Comparison of ENCODE assay signal across 11 cellular contexts in genomic region chr20:50638015-50638847, GRCh38. TPM values are rescaled to one million over a fixed set of nuclear protein-coding genes. Genes with fewer than 3 reads are reported as not detected.
DNase-seq lines count a peak whose midpoint lies in the region; ATAC-seq and TF ChIP-seq lines count a peak whose summit lies in the region.
"Not testable (repeated sequence)": the region's sequence is repeated elsewhere in the genome, so short reads cannot be mapped to it uniquely, and the experiment has no call there.
"Had no signal": no experiment of that assay in that cellular context is flagged by ENCODE, and none has a peak within 500 bp of the region (broad histone marks: within the 10 kb centered on the region; RNA-seq: fewer than 3 reads in every experiment).

No MANE protein-coding gene starts in this region.

- peak overlapping the region; percentile 84 for H3K18ac ChIP-seq in IMR-90 (ENCODE audit: low read depth, low read length)

- H2AK9ac ChIP-seq in IMR-90 (replicated peaks; ENCODE audit: low read depth, low read length, poor library complexity), result not testable (repeated sequence)

- peak overlapping the region; percentile 94 for H3K14ac ChIP-seq in IMR-90 (replicated peaks; ENCODE audit: low read depth, low read length)

- ATAC-seq in IMR-90 (ENCODE audit: low read depth), result peak; percentile 44

- H2BK5ac ChIP-seq in IMR-90 (ENCODE audit: low read depth, low read length, poor library complexity, severe bottlenecking), result peak overlapping the region; percentile 65

- peaks cover 0 to 42% of the 10 kb centered on the region in 2 experiments; a peak in 3 of 4 replicates for H3K79me1 ChIP-seq in IMR-90 (ENCODE audit: low read depth in 1 of 2, low read length in 2 of 2)

- TF ChIP-seq POLR2A in IMR-90 (IDR thresholded peaks at IDR 0.05; ENCODE audit: low read depth, low read length), result not testable (repeated sequence)

- peak overlapping the region; percentile 76 for H4K5ac ChIP-seq in IMR-90 (ENCODE audit: low read depth, low read length)

- H3K23ac ChIP-seq in IMR-90 (ENCODE audit: low read depth, low read length), result peak overlapping the region; percentile 10

- H3K36me3 ChIP-seq in IMR-90 (ENCODE audit: control insufficient read depth, insufficient read depth, low read length), result not testable (repeated sequence)

- H4K8ac ChIP-seq in IMR-90 (ENCODE audit: low read depth in 2 of 2, low read length in 2 of 2), result peak overlapping the region; percentile 29 to 86; a peak in 2 of 4 replicates

- not testable (repeated sequence) for H3K27me3 ChIP-seq in IMR-90 (ENCODE audit: control insufficient read depth, insufficient read depth, low read length)

- H3K4ac ChIP-seq in IMR-90 (ENCODE audit: low read depth, low read length), result peak overlapping the region; percentile 93

- H3K4me3 ChIP-seq in IMR-90 (ENCODE audit: insufficient read depth, low read depth, low read length); cardiac fibroblast (replicated peaks in 1 of 2; ENCODE audit: low read depth in 2 of 2, low read length in 2 of 2); foreskin fibroblast (ENCODE audit: low read depth in 1 of 2, low read length in 2 of 2): not testable (repeated sequence)

- in situ Hi-C loops in ACHN (cut with HindIII; ENCODE audit: low pct_ligation_motif_present, low pct_unique_long_range_greater_than_20kb, low sequenced_read_pairs); GM13976 (cut with MboI; ENCODE audit: low sequenced_read_pairs, unreplicated experiment); IMR-90 (cut with MboI; ENCODE audit: low sequenced_read_pairs): not testable (repeated sequence)

- not testable (repeated sequence) for H2AFZ ChIP-seq in IMR-90 (replicated peaks; ENCODE audit: low read length, poor library complexity)

- peaks cover 18% of the 10 kb centered on the region for H3K9me1 ChIP-seq in IMR-90 (ENCODE audit: insufficient read depth, low read length)

- dilution Hi-C loops in IMR-90 (cut with HindIII; ENCODE audit: low sequenced_read_pairs, unreplicated experiment), result not testable (repeated sequence)

- peak overlapping the region; percentile 100 for H2BK120ac ChIP-seq in IMR-90 (ENCODE audit: low read depth, low read length)

- DNase-seq in ACHN (peak; percentile 17), GM13976 (ENCODE audit: low spot score) (peak; percentile 19), IMR-90 (peak; percentile 82), T1000 (lab: John Stamatoyannopoulos, UW) (peak; percentile 74), cardiac fibroblast (ENCODE audit: low read depth in 2 of 2) (peak; percentile 81 to 82), foreskin fibroblast (peak; percentile 64 to 80), kidney tubule cell (ENCODE audit: low spot score) (peak; percentile 76), renal cortical epithelial cell (ENCODE audit: low read depth) (peak; percentile 69)

- H2AK5ac ChIP-seq in IMR-90 (ENCODE audit: low read depth, low read length), result peak overlapping the region; percentile 100

- peaks cover 28% of the 10 kb centered on the region for H3K4me1 ChIP-seq in IMR-90 (ENCODE audit: control insufficient read depth, insufficient read depth, low read length)

- H3K27ac ChIP-seq in IMR-90 (ENCODE audit: insufficient read depth, low read length), result peak overlapping the region; percentile 68

- BruUV-seq in IMR-90 (replicated peaks; lab: Mats Ljungman, UMichigan), result not testable (repeated sequence)

- peak overlapping the region; percentile 95 for H2BK20ac ChIP-seq in IMR-90 (ENCODE audit: low read depth, low read length)

- peak overlapping the region; percentile 92; the same call in 2 of the 3 replicates for H2BK15ac ChIP-seq in IMR-90 (ENCODE audit: low read depth, low read length)

- WGBS in IMR-90 (ENCODE audit: extremely low coverage in 2 of 2, insufficient read length in 1 of 2), 2 experiments, result no CpG with 5 or more reads among the region's 15 CpGs

- H3K9ac ChIP-seq in IMR-90 (ENCODE audit: low read depth, low read length), result not testable (repeated sequence)

- not testable (repeated sequence) for H3K9me3 ChIP-seq in IMR-90 (ENCODE audit: control insufficient read depth, insufficient read depth, low read length)

- peak overlapping the region; percentile 95 for H4K91ac ChIP-seq in IMR-90 (ENCODE audit: insufficient read depth, low read depth, low read length)

- CTCF ChIA-PET in IMR-90 (lab: Yijun Ruan, JAX), result not testable (repeated sequence)

- POLR2A ChIA-PET in IMR-90 (lab: Charles Lee; ENCODE audit: unreplicated experiment), result not testable (repeated sequence)

- not testable (repeated sequence) for H4K20me1 ChIP-seq in IMR-90 (ENCODE audit: insufficient read depth, low read length)

- not testable (repeated sequence) for H3K4me2 ChIP-seq in IMR-90 (ENCODE audit: low read depth, low read length)

- intact Hi-C loops in IMR-90 (cut with micrococcal nuclease), result not testable (repeated sequence)

- TF ChIP-seq RAD21 in IMR-90 (IDR thresholded peaks at IDR 0.05; ENCODE audit: low read length), result not testable (repeated sequence)

- not testable (repeated sequence) for H3K56ac ChIP-seq in IMR-90 (ENCODE audit: extremely low read depth, insufficient read depth, low read length)

- TF ChIP-seq CTCF in GM13976 (IDR thresholded peaks at IDR 0.05; ENCODE audit: borderline replicate concordance, control extremely low read depth, extremely low read depth, insufficient read depth, missing control alignments); IMR-90 (conservative IDR thresholded peaks at IDR 0.05; ENCODE audit: low read depth, low read length); cardiac fibroblast (IDR thresholded peaks at IDR 0.05; ENCODE audit: low read depth, low read length); foreskin fibroblast (IDR thresholded peaks at IDR 0.05; ENCODE audit: low read depth, low read length): not testable (repeated sequence)

TF ChIP-seq in IMR-90, 13 proteins besides CTCF, POLR2A, EP300 and RAD21:
- TF ChIP-seq NFE2L2 (IDR thresholded peaks at IDR 0.05; ENCODE audit: low read depth, low read length), result peak; percentile 32

RNA-seq across cellular contexts. Expression of gene RIPOR3, which starts 53.1 kb away (rescaled TPM):
- 0.28 and 0.54 TPM in 2 replicates for total RNA-seq in IMR-90 (2012; rRNA removed)
- 1.7 TPM in 2 replicates for polyA plus RNA-seq in IMR-90 (2012; rRNA removed)
- 0.28 and 0.71 TPM in 2 replicates for polyA plus RNA-seq in IMR-90 (2012; cell fraction: cytosol; rRNA removed)
- 11.7 and 15.4 TPM in 2 replicates for polyA plus RNA-seq in IMR-90 (2012; cell fraction: nucleus; rRNA removed; ENCODE audit: low replicate concordance)
- 0.35 and 0.65 TPM in 2 replicates for total RNA-seq in renal cortical epithelial cell
- total RNA-seq: activated naive CD4-positive, alpha-beta T cell treated with anti-CD3 and anti-CD28 coated beads for 36 hours; CD8-positive, alpha-beta T cell; endothelial cell of umbilical vein had no signal
- polyA plus RNA-seq: endothelial cell of umbilical vein had no signal

Comparison
In these comparisons a context has a peak if more than half of its experiments do, and no peak if none do; other contexts are left out.
1. DNase-seq: peak in every context shown above with its lines; median percentile 82 in IMR-90; 82 in cardiac fibroblast; 76 in kidney tubule cell; 74 in T1000; 72 in foreskin fibroblast; 69 in renal cortical epithelial cell; 19 in GM13976; 17 in ACHN.